In the genomic region with DNA sequence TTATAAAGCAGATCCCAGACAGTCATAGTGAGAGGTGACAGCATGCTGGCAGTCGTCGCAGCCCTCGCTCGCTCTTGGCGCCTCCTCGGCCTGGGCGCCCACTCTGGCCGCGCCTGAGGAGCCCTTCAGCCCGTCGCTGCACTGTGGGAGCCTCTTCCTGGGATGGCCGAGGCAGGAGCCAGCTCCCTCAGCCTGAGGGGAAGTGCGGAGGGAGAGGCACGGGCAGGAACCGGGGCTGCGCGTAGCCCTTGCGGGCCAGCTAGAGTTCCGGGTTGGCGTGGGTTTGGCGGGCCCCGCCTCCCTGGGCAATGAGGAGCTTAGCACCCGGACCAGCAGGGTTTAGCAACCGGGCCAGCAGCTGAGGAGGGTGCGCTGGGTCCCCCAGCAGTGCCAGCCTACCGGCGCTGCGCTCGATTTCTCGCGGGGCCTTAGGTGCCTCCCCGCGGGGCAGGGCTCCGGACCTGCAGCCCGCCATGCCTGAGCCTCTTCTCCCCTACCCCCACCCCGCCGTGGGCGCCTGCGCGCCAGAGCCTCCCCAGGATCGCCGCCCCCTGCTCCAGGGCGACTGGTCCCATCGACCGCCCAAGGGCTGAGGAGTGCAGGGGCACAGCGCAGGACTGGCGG, we compare ENCODE assay signal across 17 cellular contexts.
DNase-seq lines count a peak whose midpoint lies in the region; ATAC-seq and TF ChIP-seq lines count a peak whose summit lies in the region.
"Had no signal": no experiment of that assay in that cellular context is flagged by ENCODE, and none has a peak within 500 bp of the region (broad histone marks: within the 10 kb centered on the region; RNA-seq: fewer than 3 reads in every experiment).

No MANE protein-coding gene starts in this region.

- H3K9me3 Mint-ChIP-seq in progenitor cell of endocrine pancreas (ENCODE audit: low read depth): peaks cover 7% of the 10 kb centered on the region

- peaks cover 5% of the 10 kb centered on the region for H3K4me1 Mint-ChIP-seq in progenitor cell of endocrine pancreas (ENCODE audit: low read depth)
- H3K4me1 Mint-ChIP-seq: CD4-positive, alpha-beta memory T cell had no signal

- no peak for TF ChIP-seq CTCF in progenitor cell of endocrine pancreas (IDR thresholded peaks at IDR 0.05; ENCODE audit: unreplicated experiment)

- peak overlapping the region; percentile 21 for H3K4me3 Mint-ChIP-seq in progenitor cell of endocrine pancreas (ENCODE audit: low read depth)
- H3K4me3 Mint-ChIP-seq: CD4-positive, alpha-beta memory T cell had no signal

- H3K27me3 Mint-ChIP-seq in progenitor cell of endocrine pancreas: no peaks in the 10 kb centered on the region

- ATAC-seq in HG03159 (IDR thresholded peaks at IDR 0.05; ENCODE audit: unreplicated experiment) (no peak), GM21723 (IDR thresholded peaks at IDR 0.05; ENCODE audit: unreplicated experiment) (no peak)
- ATAC-seq: HCT116 had no signal

- H3K36me3 Mint-ChIP-seq in progenitor cell of endocrine pancreas (ENCODE audit: insufficient read depth): no peaks in the 10 kb centered on the region
- H3K36me3 Mint-ChIP-seq: CD4-positive, alpha-beta memory T cell had no signal

- H3K27ac Mint-ChIP-seq in progenitor cell of endocrine pancreas: no peak overlapping the region
- H3K27ac Mint-ChIP-seq: CD4-positive, alpha-beta memory T cell had no signal

- DNase-seq in activated T-cell treated with anti-CD3 and anti-CD28 coated beads, Interleukin-2, amount 50 U/mL, for 1 hour: peak; percentile 55
- DNase-seq in activated T-cell treated with anti-CD3 and anti-CD28 coated beads for 4 hours (no peak), Daoy (ENCODE audit: low read depth) (peak; percentile 48), progenitor cell of endocrine pancreas (ENCODE audit: low spot score, unreplicated experiment) (no peak), NCI-H128 (lab: John Stamatoyannopoulos, UW; ENCODE audit: unreplicated experiment) (no peak)
- DNase-seq in activated T-helper 9 cell treated with anti-CD3 and anti-CD28 coated beads, Interleukin-2, amount 50 U/mL, for 16 hours (ENCODE audit: low read depth): peak; percentile 19
- DNase-seq: CD4-positive, alpha-beta memory T cell; KG1; NCI-H1436; NCI-H2029; NCI-H2171; NCI-H446 treated with DMSO at 0.1 percent for 48 hours; NCI-H774; RPMI8226 had no signal

Comparison
In these comparisons a context has a peak if more than half of its experiments do, and no peak if none do; other contexts are left out.
1. DNase-seq: peak in activated T-cell treated with anti-CD3 and anti-CD28 coated beads, Interleukin-2, amount 50 U/mL, for 1 hour (single experiment), Daoy (single experiment) and activated T-helper 9 cell treated with anti-CD3 and anti-CD28 coated beads, Interleukin-2, amount 50 U/mL, for 16 hours (single experiment); none in activated T-cell treated with anti-CD3 and anti-CD28 coated beads for 4 hours (single experiment), progenitor cell of endocrine pancreas (single experiment) and NCI-H128 (single experiment).